8 cellular contexts compared by ENCODE assay signal in genomic region chr20:34111057-34111711, GRCh38. TPM values are rescaled to one million over a fixed set of nuclear protein-coding genes. Genes with fewer than 3 reads are reported as not detected.
DNase-seq lines count a peak whose midpoint lies in the region; ATAC-seq, FAIRE-seq and TF ChIP-seq lines count a peak whose summit lies in the region.

No MANE protein-coding gene starts in this region.

- DNase-seq in stimulated activated CD4-positive, alpha-beta T cell treated with anti-CD3 and anti-CD28 coated beads, Interleukin-15, amount 100 ng/mL, for 24 hours, result peak; percentile 14
- no peak for DNase-seq in stimulated activated CD4-positive, alpha-beta T cell treated with anti-CD3 and anti-CD28 coated beads, Interleukin-2, amount 100 ng/mL, for 48 hours
- no peak for DNase-seq in Peyer's patch
- peak; percentile 68 for DNase-seq in dermis blood vessel endothelial cell
- DNase-seq in mucosa of descending colon, result peak in 1 of 3 donors; percentile 40
- DNase-seq in HTR-8/SVneo (ENCODE audit: insufficient read length, low spot score), result no peak

- H3K4me1 ChIP-seq in Peyer's patch (peaks cover 0 to 28% (median 4%) of the 10 kb centered on the region in 4 donors), mucosa of descending colon (ENCODE audit: low read depth) (peaks cover 37% of the 10 kb centered on the region)

- FAIRE-seq in HTR-8/SVneo (lab: Jason Lieb, UNC), result no peak

- peak; percentile 3 for ATAC-seq in mucosa of descending colon
- no peak for ATAC-seq in HG03439 (IDR thresholded peaks at IDR 0.05; ENCODE audit: unreplicated experiment)
- ATAC-seq in HG03159 (IDR thresholded peaks at IDR 0.05; ENCODE audit: unreplicated experiment), result no peak

- intact Hi-C loops in mucosa of descending colon (cut with DNase I, micrococcal nuclease), result no loop called here

- no peaks in the 10 kb centered on the region for H3K27me3 ChIP-seq in Peyer's patch

- TF ChIP-seq CTCF in Peyer's patch (IDR thresholded peaks at IDR 0.05) (no peak), mucosa of descending colon (IDR thresholded peaks at IDR 0.05) (no peak)

- H3K9me3 ChIP-seq in Peyer's patch (no peaks in the 10 kb centered on the region), mucosa of descending colon (no peaks in the 10 kb centered on the region)

- peak overlapping the region; percentile 84 to 93 (median 88) for H3K4me3 ChIP-seq in Peyer's patch
- H3K4me3 ChIP-seq in mucosa of descending colon, result peak overlapping the region; percentile 91

- no peak for TF ChIP-seq POLR2A in Peyer's patch (IDR thresholded peaks at IDR 0.05)

- H3K27ac ChIP-seq in Peyer's patch, result peak overlapping the region; percentile 96 to 98 (median 96)

- H3K36me3 ChIP-seq in Peyer's patch (peaks cover 0 to 5% (median 0%) of the 10 kb centered on the region in 3 donors), mucosa of descending colon (ENCODE audit: low read depth) (no peaks in the 10 kb centered on the region)

RNA-seq across cellular contexts. Expression of gene EIF2S2, which starts 0.9 kb away (rescaled TPM):
- total RNA-seq in Peyer's patch (10 to 100 TPM; 25.0 to 48.7 (median 30.6) TPM), dermis blood vessel endothelial cell (90.2 and 151 TPM in 2 replicates), mucosa of descending colon (10 to 100 TPM; 26.5 to 51.7 (median 41.0) TPM)

Comparison
In these comparisons a context has a peak if more than half of its experiments do, and no peak if none do; other contexts are left out.
1. DNase-seq: peak in stimulated activated CD4-positive, alpha-beta T cell treated with anti-CD3 and anti-CD28 coated beads, Interleukin-15, amount 100 ng/mL, for 24 hours (single experiment) and dermis blood vessel endothelial cell (single experiment); none in stimulated activated CD4-positive, alpha-beta T cell treated with anti-CD3 and anti-CD28 coated beads, Interleukin-2, amount 100 ng/mL, for 48 hours (0 of 2), Peyer's patch (0 of 3) and HTR-8/SVneo (single experiment).